1 cellular context compared by ENCODE assay signal in the genomic region with DNA sequence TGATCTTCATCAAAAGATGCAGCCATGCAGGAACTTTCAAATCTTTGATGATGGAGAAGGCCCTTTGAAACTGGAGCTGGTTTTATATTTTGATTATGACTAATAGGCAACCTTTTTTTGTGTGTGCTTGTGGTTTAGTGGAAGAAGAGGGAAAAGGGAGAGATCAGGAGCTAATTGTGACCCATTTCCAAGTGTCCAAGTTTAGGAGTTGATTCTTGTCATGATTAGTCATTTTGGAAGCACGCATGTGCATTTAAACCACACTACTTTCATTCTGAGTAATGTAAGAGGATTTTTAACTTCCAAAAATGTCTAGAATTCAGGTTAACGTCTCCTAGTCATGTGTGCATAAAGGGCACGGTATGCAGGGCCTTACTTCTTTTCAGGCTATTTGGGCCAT.
TF ChIP-seq lines count a peak whose summit lies in the region.

No MANE protein-coding gene starts in this region.

TF ChIP-seq in GM12878, 131 proteins besides CTCF, POLR2A, EP300 and RAD21 (continued from another document):
- TF ChIP-seq, protein P1, sequence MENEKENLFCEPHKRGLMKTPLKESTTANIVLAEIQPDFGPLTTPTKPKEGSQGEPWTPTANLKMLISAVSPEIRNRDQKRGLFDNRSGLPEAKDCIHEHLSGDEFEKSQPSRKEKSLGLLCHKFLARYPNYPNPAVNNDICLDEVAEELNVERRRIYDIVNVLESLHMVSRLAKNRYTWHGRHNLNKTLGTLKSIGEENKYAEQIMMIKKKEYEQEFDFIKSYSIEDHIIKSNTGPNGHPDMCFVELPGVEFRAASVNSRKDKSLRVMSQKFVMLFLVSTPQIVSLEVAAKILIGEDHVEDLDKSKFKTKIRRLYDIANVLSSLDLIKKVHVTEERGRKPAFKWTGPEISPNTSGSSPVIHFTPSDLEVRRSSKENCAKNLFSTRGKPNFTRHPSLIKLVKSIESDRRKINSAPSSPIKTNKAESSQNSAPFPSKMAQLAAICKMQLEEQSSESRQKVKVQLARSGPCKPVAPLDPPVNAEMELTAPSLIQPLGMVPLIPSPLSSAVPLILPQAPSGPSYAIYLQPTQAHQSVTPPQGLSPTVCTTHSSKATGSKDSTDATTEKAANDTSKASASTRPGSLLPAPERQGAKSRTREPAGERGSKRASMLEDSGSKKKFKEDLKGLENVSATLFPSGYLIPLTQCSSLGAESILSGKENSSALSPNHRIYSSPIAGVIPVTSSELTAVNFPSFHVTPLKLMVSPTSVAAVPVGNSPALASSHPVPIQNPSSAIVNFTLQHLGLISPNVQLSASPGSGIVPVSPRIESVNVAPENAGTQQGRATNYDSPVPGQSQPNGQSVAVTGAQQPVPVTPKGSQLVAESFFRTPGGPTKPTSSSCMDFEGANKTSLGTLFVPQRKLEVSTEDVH (IDR thresholded peaks at IDR 0.05; ENCODE audit: low read depth, partially characterized antibody), result no peak
- TF ChIP-seq SUPT20H (IDR thresholded peaks at IDR 0.05; ENCODE audit: borderline replicate concordance, control insufficient read depth, low read depth, low read length) (no peak), BACH1 (IDR thresholded peaks at IDR 0.05; ENCODE audit: borderline replicate concordance) (peak; percentile 87), ZNF24 (IDR thresholded peaks at IDR 0.05) (peak; percentile 70), TCF7 (IDR thresholded peaks at IDR 0.05; ENCODE audit: borderline replicate concordance) (peak; percentile 75; the same call in 1 of the 2 replicates), STAT3 (IDR thresholded peaks at IDR 0.05; ENCODE audit: low read depth, low read length) (peak; percentile 90), ZZZ3 (IDR thresholded peaks at IDR 0.05; ENCODE audit: control insufficient read depth, insufficient read length, low read depth) (no peak), ZNF622 (IDR thresholded peaks at IDR 0.05) (no peak), NR2C1 (IDR thresholded peaks at IDR 0.05) (no peak), HDAC2 (IDR thresholded peaks at IDR 0.05) (no peak), ATF7 (IDR thresholded peaks at IDR 0.05; ENCODE audit: low read depth) (peak; percentile 65), TAF1 (IDR thresholded peaks at IDR 0.05; ENCODE audit: borderline replicate concordance, low read depth, low read length) (no peak)
- TF ChIP-seq, protein P2, sequence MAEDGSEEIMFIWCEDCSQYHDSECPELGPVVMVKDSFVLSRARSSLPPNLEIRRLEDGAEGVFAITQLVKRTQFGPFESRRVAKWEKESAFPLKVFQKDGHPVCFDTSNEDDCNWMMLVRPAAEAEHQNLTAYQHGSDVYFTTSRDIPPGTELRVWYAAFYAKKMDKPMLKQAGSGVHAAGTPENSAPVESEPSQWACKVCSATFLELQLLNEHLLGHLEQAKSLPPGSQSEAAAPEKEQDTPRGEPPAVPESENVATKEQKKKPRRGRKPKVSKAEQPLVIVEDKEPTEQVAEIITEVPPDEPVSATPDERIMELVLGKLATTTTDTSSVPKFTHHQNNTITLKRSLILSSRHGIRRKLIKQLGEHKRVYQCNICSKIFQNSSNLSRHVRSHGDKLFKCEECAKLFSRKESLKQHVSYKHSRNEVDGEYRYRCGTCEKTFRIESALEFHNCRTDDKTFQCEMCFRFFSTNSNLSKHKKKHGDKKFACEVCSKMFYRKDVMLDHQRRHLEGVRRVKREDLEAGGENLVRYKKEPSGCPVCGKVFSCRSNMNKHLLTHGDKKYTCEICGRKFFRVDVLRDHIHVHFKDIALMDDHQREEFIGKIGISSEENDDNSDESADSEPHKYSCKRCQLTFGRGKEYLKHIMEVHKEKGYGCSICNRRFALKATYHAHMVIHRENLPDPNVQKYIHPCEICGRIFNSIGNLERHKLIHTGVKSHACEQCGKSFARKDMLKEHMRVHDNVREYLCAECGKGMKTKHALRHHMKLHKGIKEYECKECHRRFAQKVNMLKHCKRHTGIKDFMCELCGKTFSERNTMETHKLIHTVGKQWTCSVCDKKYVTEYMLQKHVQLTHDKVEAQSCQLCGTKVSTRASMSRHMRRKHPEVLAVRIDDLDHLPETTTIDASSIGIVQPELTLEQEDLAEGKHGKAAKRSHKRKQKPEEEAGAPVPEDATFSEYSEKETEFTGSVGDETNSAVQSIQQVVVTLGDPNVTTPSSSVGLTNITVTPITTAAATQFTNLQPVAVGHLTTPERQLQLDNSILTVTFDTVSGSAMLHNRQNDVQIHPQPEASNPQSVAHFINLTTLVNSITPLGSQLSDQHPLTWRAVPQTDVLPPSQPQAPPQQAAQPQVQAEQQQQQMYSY (CRISPR knock-in tag; IDR thresholded peaks at IDR 0.05), result no peak
- TF ChIP-seq, protein P3, sequence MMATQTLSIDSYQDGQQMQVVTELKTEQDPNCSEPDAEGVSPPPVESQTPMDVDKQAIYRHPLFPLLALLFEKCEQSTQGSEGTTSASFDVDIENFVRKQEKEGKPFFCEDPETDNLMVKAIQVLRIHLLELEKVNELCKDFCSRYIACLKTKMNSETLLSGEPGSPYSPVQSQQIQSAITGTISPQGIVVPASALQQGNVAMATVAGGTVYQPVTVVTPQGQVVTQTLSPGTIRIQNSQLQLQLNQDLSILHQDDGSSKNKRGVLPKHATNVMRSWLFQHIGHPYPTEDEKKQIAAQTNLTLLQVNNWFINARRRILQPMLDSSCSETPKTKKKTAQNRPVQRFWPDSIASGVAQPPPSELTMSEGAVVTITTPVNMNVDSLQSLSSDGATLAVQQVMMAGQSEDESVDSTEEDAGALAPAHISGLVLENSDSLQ (IDR thresholded peaks at IDR 0.05), result no peak
